Comparison of ENCODE assay signal across 18 cellular contexts in the genomic region with DNA sequence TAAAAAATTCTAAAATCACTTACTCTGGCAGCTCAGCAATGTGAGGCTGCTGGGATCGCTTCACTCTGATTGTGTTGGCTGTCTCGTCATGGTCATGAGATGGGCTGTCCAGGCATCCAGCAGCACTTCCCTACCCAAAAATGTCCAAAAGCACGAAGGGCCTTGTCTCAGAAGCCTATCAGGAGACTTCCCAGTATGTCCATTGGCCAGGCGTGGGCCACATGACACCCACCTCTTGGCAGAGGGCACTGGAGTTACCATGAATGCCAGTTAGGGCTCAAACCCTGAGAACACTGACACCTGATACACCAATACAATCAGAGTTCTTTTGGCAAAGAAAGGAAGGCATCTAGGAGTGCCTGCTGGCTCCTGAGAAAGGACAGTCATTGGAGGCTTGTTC. TPM values are rescaled to one million over a fixed set of nuclear protein-coding genes. Genes with fewer than 3 reads are reported as not detected.
DNase-seq lines count a peak whose midpoint lies in the region; ATAC-seq and TF ChIP-seq lines count a peak whose summit lies in the region.
"Had no signal": no experiment of that assay in that cellular context is flagged by ENCODE, and none has a peak within 500 bp of the region (broad histone marks: within the 10 kb centered on the region; RNA-seq: fewer than 3 reads in every experiment).

No MANE protein-coding gene starts in this region.

- no peak for TF ChIP-seq EP300 in gastroesophageal sphincter (IDR thresholded peaks at IDR 0.05)

- peak; percentile 52 for DNase-seq in SK-MEL-5 (ENCODE audit: low read depth, low spot score)
- DNase-seq in Right ventricle myocardium superior, result peak; percentile 43
- DNase-seq in iPS-NIHi11 (ENCODE audit: low spot score), result peak; percentile 6
- DNase-seq in T-helper 2 cell, result no peak
- DNase-seq: Calu3; CD4-positive, CD25-positive, alpha-beta regulatory T cell; DMS79; GOT3; KG1; NCI-H1092; NCI-H510A; NCI-H82; SJCRH30 had no signal

- 71% methylated on average over 3 of the region's 4 CpGs; no CpG with 5 or more reads in 1 of the 2 donors for WGBS in gastroesophageal sphincter (ENCODE audit: low coverage in 1 of 2), 2 donors

- peak; percentile 91 for ATAC-seq in Right ventricle myocardium superior (ENCODE audit: poor library complexity)
- ATAC-seq in gastroesophageal sphincter, result no peak
- ATAC-seq in HG03432 (IDR thresholded peaks at IDR 0.05; ENCODE audit: unreplicated experiment), result no peak
- no peak for ATAC-seq in HG03280 (IDR thresholded peaks at IDR 0.05; ENCODE audit: unreplicated experiment)
- ATAC-seq: Panc1 had no signal

- peaks cover 6 to 13% (median 11%) of the 10 kb centered on the region in 3 donors for H3K4me1 ChIP-seq in skeletal muscle tissue (ENCODE audit: control insufficient read depth in 3 of 3, insufficient read depth in 3 of 3, low read length in 3 of 3)
- no peaks in the 10 kb centered on the region for H3K4me1 ChIP-seq in gastroesophageal sphincter

- no peak for TF ChIP-seq CTCF in gastroesophageal sphincter (IDR thresholded peaks at IDR 0.05)

- H3K4me3 ChIP-seq in skeletal muscle tissue (ENCODE audit: low read length in 3 of 3), result peak overlapping the region in 1 of 3 donors; percentile 25
- no peak overlapping the region for H3K4me3 ChIP-seq in gastroesophageal sphincter
- H3K4me3 ChIP-seq: SJCRH30 had no signal

- H3K27ac ChIP-seq in skeletal muscle tissue (ENCODE audit: low read depth, low read length) (peak overlapping the region; percentile 41), gastroesophageal sphincter (no peak overlapping the region)
- H3K27ac ChIP-seq: SJCRH30 had no signal

- no peaks in the 10 kb centered on the region for H3K27me3 ChIP-seq in skeletal muscle tissue (ENCODE audit: control insufficient read depth in 3 of 3, insufficient read depth in 3 of 3, low read length in 3 of 3)
- H3K27me3 ChIP-seq in gastroesophageal sphincter, result no peaks in the 10 kb centered on the region
- H3K27me3 ChIP-seq: SJCRH30 had no signal

- TF ChIP-seq POLR2A in gastroesophageal sphincter (IDR thresholded peaks at IDR 0.05), result no peak

- in situ Hi-C loops in SK-MEL-5 (cut with HindIII; ENCODE audit: low pct_unique_long_range_greater_than_20kb, low sequenced_read_pairs), result no loop called here

- H3K9me3 ChIP-seq in skeletal muscle tissue (ENCODE audit: control insufficient read depth in 3 of 3, low read length in 3 of 3), result no peaks in the 10 kb centered on the region
- no peaks in the 10 kb centered on the region for H3K9me3 ChIP-seq in gastroesophageal sphincter
- H3K9me3 ChIP-seq: SJCRH30 had no signal

- H3K9ac ChIP-seq in skeletal muscle tissue (ENCODE audit: low read depth in 1 of 3, low read length in 3 of 3), result no peak overlapping the region

- H3K36me3 ChIP-seq in skeletal muscle tissue (ENCODE audit: control insufficient read depth in 3 of 3, insufficient read depth in 3 of 3, low read length in 3 of 3) (no peaks in the 10 kb centered on the region), gastroesophageal sphincter (no peaks in the 10 kb centered on the region)
- H3K36me3 ChIP-seq: SJCRH30 had no signal

- intact Hi-C loops in Right ventricle myocardium superior (cut with DNase I), result no loop called here

RNA-seq across cellular contexts. Expression of a gene that starts 27.0 kb away (rescaled TPM):
- 1.4 and 2.7 TPM in 2 replicates for total RNA-seq in SK-MEL-5 (2014; rRNA removed; shearing (Covaris generic))
- 13.5 and 17.5 TPM in 2 replicates for polyA plus RNA-seq in SK-MEL-5 (2015; cell fraction: cytosol; rRNA removed)
- 6.3 and 14.1 TPM in 2 replicates for polyA plus RNA-seq in SK-MEL-5 (2015; cell fraction: nucleus; rRNA removed)
- total RNA-seq in Right ventricle myocardium superior (3.3 TPM), skeletal muscle tissue (13.6 TPM), gastroesophageal sphincter (10 to 100 TPM in 2 of 4 donors, 1 to 10 TPM in 2; 7.3 to 18.2 (median 12.6) TPM)
- total RNA-seq: Calu3; CD4-positive, CD25-positive, alpha-beta regulatory T cell had no signal
- polyA plus RNA-seq: CD4-positive, CD25-positive, alpha-beta regulatory T cell had no signal

Comparison
In these comparisons a context has a peak if more than half of its experiments do, and no peak if none do; other contexts are left out.
1. DNase-seq: peak in SK-MEL-5 (single experiment), Right ventricle myocardium superior (single experiment) and iPS-NIHi11 (single experiment); none in T-helper 2 cell (0 of 5).